1 cellular context compared by ENCODE assay signal in genomic region chr11:2700415-2701211, GRCh38.
A peak's percentile ranks its signal among the peaks of the same experiment; 100 is the strongest.
TF ChIP-seq lines count a peak whose summit lies in the region.

No MANE protein-coding gene starts in this region.

TF ChIP-seq in GM12878, 131 proteins besides CTCF, POLR2A, EP300 and RAD21 (continued from another document and continues in another):
- TF ChIP-seq ZNF687 (IDR thresholded peaks at IDR 0.05) (no peak), NR2F1 (conservative IDR thresholded peaks at IDR 0.05) (peak; percentile 69), TCF3 (IDR thresholded peaks at IDR 0.05; ENCODE audit: borderline replicate concordance, insufficient read depth, low read depth, low read length) (no peak), CREB1 (IDR thresholded peaks at IDR 0.05; ENCODE audit: low read depth) (no peak), IRF5 (IDR thresholded peaks at IDR 0.05; ENCODE audit: borderline replicate concordance) (no peak), RUNX3 (IDR thresholded peaks at IDR 0.05; ENCODE audit: low read length) (peak; percentile 35), EZH2 (IDR thresholded peaks at IDR 0.05; ENCODE audit: borderline replicate concordance, control insufficient read depth, low read depth, low read length) (no peak), ZNF207 (IDR thresholded peaks at IDR 0.05; ENCODE audit: borderline replicate concordance) (no peak), PBX3 (IDR thresholded peaks at IDR 0.05; ENCODE audit: insufficient replicate concordance, low read depth, low read length) (no peak), NKRF (conservative IDR thresholded peaks at IDR 0.05) (0 out of 2 replicates have a peak, but pooled peaks have one; percentile 15), ESRRA (IDR thresholded peaks at IDR 0.05; ENCODE audit: low read length) (no peak), CHD2 (IDR thresholded peaks at IDR 0.05; ENCODE audit: borderline replicate concordance, low read depth, low read length) (no peak), ZNF384 (IDR thresholded peaks at IDR 0.05; ENCODE audit: borderline replicate concordance, low read depth, low read length) (no peak), SPI1 (IDR thresholded peaks at IDR 0.05; ENCODE audit: borderline replicate concordance, insufficient read depth, low read depth, low read length) (no peak), NBN (IDR thresholded peaks at IDR 0.05) (no peak), DPF2 (IDR thresholded peaks at IDR 0.05) (0 out of 2 replicates have a peak, but pooled peaks have one; percentile 32), HSF1 (IDR thresholded peaks at IDR 0.05; ENCODE audit: low read depth, low read length) (no peak), TCF12 (IDR thresholded peaks at IDR 0.05; ENCODE audit: low read depth, low read length) (no peak), MTA3 (IDR thresholded peaks at IDR 0.05; ENCODE audit: borderline replicate concordance, low read length) (no peak), ZNF592 (IDR thresholded peaks at IDR 0.05) (no peak), ELK1 (IDR thresholded peaks at IDR 0.05; ENCODE audit: low read depth, low read length) (no peak), USF1 (IDR thresholded peaks at IDR 0.05; ENCODE audit: borderline replicate concordance, extremely low read length, insufficient read depth, low read depth, low read length) (no peak), TAF1 (IDR thresholded peaks at IDR 0.05; ENCODE audit: borderline replicate concordance, low read depth, low read length) (no peak), PAX5 (IDR thresholded peaks at IDR 0.05; ENCODE audit: borderline replicate concordance, low read depth, low read length) (peak; percentile 70), CEBPB (IDR thresholded peaks at IDR 0.05; ENCODE audit: borderline replicate concordance in 1 of 2, low read depth in 2 of 2, low read length in 2 of 2) (no peak), BRCA1 (IDR thresholded peaks at IDR 0.05; ENCODE audit: low read depth, low read length) (no peak), MXI1 (IDR thresholded peaks at IDR 0.05; ENCODE audit: low read depth, low read length) (no peak), SIN3A (IDR thresholded peaks at IDR 0.05; ENCODE audit: low read depth, low read length) (no peak), SUZ12 (IDR thresholded peaks at IDR 0.05; ENCODE audit: unreplicated experiment) (no peak), E2F4 (IDR thresholded peaks at IDR 0.05; ENCODE audit: low read depth, low read length) (no peak), ZNF217 (IDR thresholded peaks at IDR 0.05) (no peak), TARDBP (IDR thresholded peaks at IDR 0.05; ENCODE audit: borderline replicate concordance) (no peak), BHLHE40 (IDR thresholded peaks at IDR 0.05; ENCODE audit: borderline replicate concordance in 1 of 2, low read depth in 2 of 2, low read length in 1 of 2) (no peak), YY1 (IDR thresholded peaks at IDR 0.05; ENCODE audit: low read depth, low read length) (no peak), ATF2 (IDR thresholded peaks at IDR 0.05; ENCODE audit: low read length) (no peak)
